Comparison of ENCODE assay signal across 14 cellular contexts in genomic region chr11:57471496-57471895, GRCh38.
"Had no signal": no experiment of that assay in that cellular context is flagged by ENCODE, and none has a peak within 500 bp of the region (broad histone marks: within the 10 kb centered on the region; RNA-seq: fewer than 3 reads in every experiment).

No MANE protein-coding gene starts in this region.

- H3K9me3 ChIP-seq: adrenal gland, lower lobe of right lung had no signal

- H3K36me3 ChIP-seq: adrenal gland, lower lobe of right lung had no signal

- DNase-seq: activated CD4-positive, alpha-beta T cell treated with anti-CD3 and anti-CD28 coated beads, Interleukin-2, amount 10 ng/mL, durations not matched to agents 7 days and 5 days; activated CD4-positive, CD25-positive, alpha-beta regulatory T cell; activated CD8-positive, alpha-beta memory T cell treated with anti-CD3 and anti-CD28 coated beads for 24 hours; activated naive CD4-positive, alpha-beta T cell treated with anti-CD3 and anti-CD28 coated beads, Interleukin-2, amount 50 U/mL, for 16 hours; activated T-cell treated with anti-CD3 and anti-CD28 coated beads for 4 hours; adrenal gland; lower lobe of right lung; midbrain; naive B cell; stimulated activated CD4-positive, alpha-beta T cell treated with anti-CD3 and anti-CD28 coated beads, Interleukin-4, amount 100 ng/mL, for 4 hours; stimulated activated naive CD8-positive, alpha-beta T cell treated with anti-CD3 and anti-CD28 coated beads, Interleukin-15, amount 100 ng/mL, for 72 hours had no signal

- H3K4me3 ChIP-seq: adrenal gland, hepatocyte, lower lobe of right lung had no signal

- H3K27me3 ChIP-seq: adrenal gland had no signal

- H3K27ac ChIP-seq: adrenal gland, hepatocyte, lower lobe of right lung, parathyroid adenoma had no signal

- ATAC-seq: activated T-helper 17 cell treated with anti-CD3 and anti-CD28 coated beads, Interleukin-2, amount 50 U/mL, for 72 hours; lower lobe of right lung; stimulated activated naive CD8-positive, alpha-beta T cell treated with anti-CD3 and anti-CD28 coated beads, Interleukin-15, amount 100 ng/mL, for 72 hours had no signal
